In genomic region chr20:40688129-40689099, GRCh38 we compare ENCODE assay signal across 1 cellular context.
A peak's percentile ranks its signal among the peaks of the same experiment; 100 is the strongest.
TF ChIP-seq lines count a peak whose summit lies in the region.

No MANE protein-coding gene starts in this region.

TF ChIP-seq in HEK293, 187 proteins besides CTCF, POLR2A, EP300 and RAD21 (continued from another document):
- TF ChIP-seq AEBP2 (tag by site-specific recombination; IDR thresholded peaks at IDR 0.05; ENCODE audit: borderline replicate concordance) = no peak
- TF ChIP-seq ZBTB20 (tag by site-specific recombination; IDR thresholded peaks at IDR 0.05) = peak; percentile 38; the same call in 1 of the 2 replicates
- no peak for TF ChIP-seq PRDM2 (tag by site-specific recombination; IDR thresholded peaks at IDR 0.05; ENCODE audit: borderline replicate concordance)
- TF ChIP-seq ZFP41 (tag by site-specific recombination; IDR thresholded peaks at IDR 0.05; ENCODE audit: borderline replicate concordance) = no peak
- TF ChIP-seq ZNF473 (tag by site-specific recombination; IDR thresholded peaks at IDR 0.05) = no peak
- no peak for TF ChIP-seq ZBTB49 (tag by site-specific recombination; IDR thresholded peaks at IDR 0.05; ENCODE audit: low read depth)
- no peak for TF ChIP-seq ZNF580 (tag by site-specific recombination; IDR thresholded peaks at IDR 0.05)
- no peak for TF ChIP-seq KLF10 (tag by site-specific recombination; IDR thresholded peaks at IDR 0.05)
- no peak for TF ChIP-seq ZSCAN4 (tag by site-specific recombination; IDR thresholded peaks at IDR 0.05)
- TF ChIP-seq KLF1 (tag by site-specific recombination; IDR thresholded peaks at IDR 0.05) = no peak
- 0 out of 2 replicates have a peak, but pooled peaks have one; percentile 15 for TF ChIP-seq YY2 (tag by site-specific recombination; IDR thresholded peaks at IDR 0.05)
